In the genomic region with DNA sequence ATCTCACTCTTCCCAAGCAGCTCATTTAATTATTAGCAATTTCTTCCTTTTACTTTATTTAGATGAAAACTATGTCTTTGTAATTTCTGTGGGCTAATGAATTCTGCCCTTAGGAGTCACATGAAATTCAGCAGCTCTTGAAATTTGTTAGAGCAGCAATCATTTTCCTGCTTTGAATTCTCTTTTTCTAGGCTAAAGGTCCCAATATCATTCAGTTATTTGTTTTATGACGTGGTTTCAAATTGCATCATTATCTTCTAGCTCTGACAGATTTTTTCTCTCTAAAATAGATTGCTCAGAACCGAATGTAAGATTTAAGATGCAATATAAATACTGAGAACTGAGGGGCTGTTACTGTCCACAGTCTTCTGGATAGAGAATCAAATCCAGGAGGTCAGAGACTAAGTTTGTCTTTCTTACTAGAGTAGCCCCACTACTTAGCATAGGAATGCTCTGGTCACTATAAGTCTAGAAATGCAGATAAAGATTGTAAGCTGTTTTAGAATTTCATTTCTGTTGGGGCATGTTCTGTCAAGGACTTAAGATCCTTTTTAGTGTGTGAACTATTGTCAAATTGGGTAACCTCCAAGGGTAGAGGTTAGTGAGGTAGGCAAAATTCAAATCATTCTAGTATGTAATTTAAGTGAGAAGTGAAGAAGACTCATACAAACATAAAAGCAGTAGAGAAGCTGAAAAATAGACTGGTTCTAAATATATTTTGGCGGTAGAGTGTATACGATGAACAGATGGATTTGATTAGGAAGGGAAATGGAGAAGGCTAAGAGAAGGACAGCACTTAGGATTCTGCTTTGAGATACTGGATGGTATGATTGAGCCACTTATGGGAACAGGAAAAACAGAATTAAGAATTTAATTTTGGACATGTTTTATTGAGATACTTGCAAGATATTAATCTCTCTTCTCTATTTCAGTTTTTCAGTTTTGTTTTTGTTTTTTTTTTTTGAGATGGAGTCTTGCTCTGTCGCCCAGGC, we compare ENCODE assay signal across 12 cellular contexts. TPM values are rescaled to one million over a fixed set of nuclear protein-coding genes. Genes with fewer than 3 reads are reported as not detected.
A peak's percentile ranks its signal among the peaks of the same experiment; 100 is the strongest.
DNase-seq lines count a peak whose midpoint lies in the region; ATAC-seq and TF ChIP-seq lines count a peak whose summit lies in the region.
"Had no signal": no experiment of that assay in that cellular context is flagged by ENCODE, and none has a peak within 500 bp of the region (broad histone marks: within the 10 kb centered on the region; RNA-seq: fewer than 3 reads in every experiment).

No MANE protein-coding gene starts in this region.

- H3K27ac ChIP-seq in HEK293 (ENCODE audit: extremely low read depth, low read depth, low read length) (no peak overlapping the region), body of pancreas (peak overlapping the region in 2 of 4 donors; percentile 19 to 30), WERI-Rb-1 (no peak overlapping the region)
- H3K27ac ChIP-seq: left lung had no signal

- H3K36me3 Mint-ChIP-seq in memory B cell = peaks cover 6% of the 10 kb centered on the region

- H3K4me3 Mint-ChIP-seq in memory B cell = no peak overlapping the region
- H3K4me3 Mint-ChIP-seq: activated CD4-positive, alpha-beta T cell treated with anti-CD3 and anti-CD28 coated beads, Interleukin-2, amount 10 ng/mL, durations not matched to agents 7 days and 5 days; activated naive CD8-positive, alpha-beta T cell treated with anti-CD3 and anti-CD28 coated beads, Interleukin-2, amount 50 U/mL, for 24 hours had no signal

- TF ChIP-seq CTCF in BJ (IDR thresholded peaks at IDR 0.05; ENCODE audit: insufficient read depth, low read depth, low read length) (no peak), HEK293 (tag by site-specific recombination; IDR thresholded peaks at IDR 0.05) (no peak), body of pancreas (IDR thresholded peaks at IDR 0.05) (no peak), WERI-Rb-1 (IDR thresholded peaks at IDR 0.05; ENCODE audit: low read depth, low read length) (no peak)

- no peaks in the 10 kb centered on the region for H3K36me3 ChIP-seq in BJ (ENCODE audit: control insufficient read depth, insufficient read depth, low read length)
- H3K36me3 ChIP-seq in HEK293 (ENCODE audit: control insufficient read depth in 2 of 2, insufficient read depth in 1 of 2, low read length in 2 of 2) = no peaks in the 10 kb centered on the region
- H3K36me3 ChIP-seq in body of pancreas (replicated peaks in 1 of 2; ENCODE audit: insufficient read depth in 1 of 2, low read depth in 2 of 2) = no peaks in the 10 kb centered on the region
- H3K36me3 ChIP-seq in WERI-Rb-1 = no peaks in the 10 kb centered on the region; the same call in 1 of the 2 replicates
- H3K36me3 ChIP-seq: left lung had no signal

- 64 to 67% methylated on average over 5 of the region's 5 CpGs for WGBS in body of pancreas, 2 donors

- H3K27me3 ChIP-seq in BJ (ENCODE audit: control insufficient read depth, insufficient read depth, low read length) (no peaks in the 10 kb centered on the region), body of pancreas (no peaks in the 10 kb centered on the region), WERI-Rb-1 (ENCODE audit: insufficient read depth, low read depth, severe bottlenecking) (no peaks in the 10 kb centered on the region)
- H3K27me3 ChIP-seq: left lung had no signal

- no peaks in the 10 kb centered on the region for H3K9me3 ChIP-seq in HEK293 (ENCODE audit: control insufficient read depth, insufficient read depth, low read depth, low read length)
- H3K9me3 ChIP-seq in body of pancreas = no peaks in the 10 kb centered on the region
- no peaks in the 10 kb centered on the region for H3K9me3 ChIP-seq in WERI-Rb-1 (ENCODE audit: severe bottlenecking)
- H3K9me3 ChIP-seq: left lung had no signal

- no peak for TF ChIP-seq POLR2A in body of pancreas (IDR thresholded peaks at IDR 0.05)

- H3K9me3 Mint-ChIP-seq in memory B cell = no peaks in the 10 kb centered on the region
- H3K9me3 Mint-ChIP-seq: activated CD4-positive, alpha-beta T cell treated with anti-CD3 and anti-CD28 coated beads, Interleukin-2, amount 10 ng/mL, durations not matched to agents 7 days and 5 days; activated naive CD8-positive, alpha-beta T cell treated with anti-CD3 and anti-CD28 coated beads, Interleukin-2, amount 50 U/mL, for 24 hours had no signal

- H3K4me3 ChIP-seq in BJ (ENCODE audit: low read depth, low read length) (no peak overlapping the region), HEK293 (ENCODE audit: low read depth, low read length) (no peak overlapping the region), body of pancreas (no peak overlapping the region), WERI-Rb-1 (ENCODE audit: low read depth, low read length) (no peak overlapping the region)
- H3K4me3 ChIP-seq: left lung had no signal

- H3K27ac Mint-ChIP-seq in memory B cell = peak overlapping the region; percentile 46
- H3K27ac Mint-ChIP-seq: activated CD4-positive, alpha-beta T cell treated with anti-CD3 and anti-CD28 coated beads, Interleukin-2, amount 10 ng/mL, durations not matched to agents 7 days and 5 days; activated naive CD8-positive, alpha-beta T cell treated with anti-CD3 and anti-CD28 coated beads, Interleukin-2, amount 50 U/mL, for 24 hours had no signal

- CTCF ChIA-PET in BJ (lab: Yijun Ruan, JAX) (interaction anchor here (1.1 to 1.5 kb wide), 5 partner anchors 11 to 59 kb away, joined by 3 to 7 read pairs (median 3); no protein-coding TSS in a partner anchor), HEK293 (lab: Yijun Ruan, JAX) (interaction anchor here (0.7 to 1.3 kb wide), 2 partner anchors 13 to 59 kb away, joined by 3 to 5 read pairs; no protein-coding TSS in a partner anchor)

- peak; percentile 12 for DNase-seq in BJ (ENCODE audit: low read depth)
- no peak for DNase-seq in body of pancreas
- no peak for DNase-seq in memory B cell (ENCODE audit: low spot score in 2 of 2)
- DNase-seq in WERI-Rb-1 = no peak
- DNase-seq in stimulated activated CD4-positive, alpha-beta T cell treated with anti-CD3 and anti-CD28 coated beads, Interleukin-4, amount 100 ng/mL, for 24 hours = no peak
- DNase-seq in dermis blood vessel endothelial cell = no peak
- DNase-seq in stimulated activated CD4-positive, alpha-beta T cell treated with anti-CD3 and anti-CD28 coated beads, Interleukin-15, amount 100 ng/mL, for 24 hours = no peak
- DNase-seq: activated CD4-positive, alpha-beta T cell treated with anti-CD3 and anti-CD28 coated beads, Interleukin-2, amount 10 ng/mL, durations not matched to agents 7 days and 5 days; activated naive CD8-positive, alpha-beta T cell treated with anti-CD3 and anti-CD28 coated beads, Interleukin-2, amount 50 U/mL, for 24 hours; left lung; NCI-H2081 had no signal

- intact Hi-C loops in body of pancreas (cut with DNase I) = no loop called here

- H3K4me1 Mint-ChIP-seq in memory B cell = peaks cover 34% of the 10 kb centered on the region

- ATAC-seq in body of pancreas (peak; percentile 58), memory B cell (ENCODE audit: low read depth) (no peak)
- ATAC-seq: activated naive CD8-positive, alpha-beta T cell treated with anti-CD3 and anti-CD28 coated beads, Interleukin-2, amount 50 U/mL, for 24 hours; left lung had no signal

- H3K27me3 Mint-ChIP-seq in memory B cell = no peaks in the 10 kb centered on the region
- H3K27me3 Mint-ChIP-seq: activated CD4-positive, alpha-beta T cell treated with anti-CD3 and anti-CD28 coated beads, Interleukin-2, amount 10 ng/mL, durations not matched to agents 7 days and 5 days; activated naive CD8-positive, alpha-beta T cell treated with anti-CD3 and anti-CD28 coated beads, Interleukin-2, amount 50 U/mL, for 24 hours had no signal

- H3K4me1 ChIP-seq in HEK293 (ENCODE audit: control insufficient read depth, insufficient read depth, low read length) = peaks cover 12% of the 10 kb centered on the region
- peaks cover 11% of the 10 kb centered on the region for H3K4me1 ChIP-seq in body of pancreas

- POLR2A ChIA-PET in BJ (lab: Charles Lee) (interaction anchor here (0.5 kb wide), 1 partner anchor 60 kb away, joined by 4 read pairs; no protein-coding TSS in a partner anchor), HEK293 (lab: Yijun Ruan, JAX) (interaction anchor here (0.5 kb wide), 1 partner anchor 326 kb away, joined by 3 read pairs; a partner anchor contains a TSS)

TF ChIP-seq in HEK293, 187 proteins besides CTCF, POLR2A, EP300 and RAD21 (continues in another document):
- TF ChIP-seq, protein P1, sequence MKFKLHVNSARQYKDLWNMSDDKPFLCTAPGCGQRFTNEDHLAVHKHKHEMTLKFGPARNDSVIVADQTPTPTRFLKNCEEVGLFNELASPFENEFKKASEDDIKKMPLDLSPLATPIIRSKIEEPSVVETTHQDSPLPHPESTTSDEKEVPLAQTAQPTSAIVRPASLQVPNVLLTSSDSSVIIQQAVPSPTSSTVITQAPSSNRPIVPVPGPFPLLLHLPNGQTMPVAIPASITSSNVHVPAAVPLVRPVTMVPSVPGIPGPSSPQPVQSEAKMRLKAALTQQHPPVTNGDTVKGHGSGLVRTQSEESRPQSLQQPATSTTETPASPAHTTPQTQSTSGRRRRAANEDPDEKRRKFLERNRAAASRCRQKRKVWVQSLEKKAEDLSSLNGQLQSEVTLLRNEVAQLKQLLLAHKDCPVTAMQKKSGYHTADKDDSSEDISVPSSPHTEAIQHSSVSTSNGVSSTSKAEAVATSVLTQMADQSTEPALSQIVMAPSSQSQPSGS (tag by site-specific recombination; IDR thresholded peaks at IDR 0.05; ENCODE audit: low read depth) = peak; percentile 61
- TF ChIP-seq ZBTB21 (tag by site-specific recombination; IDR thresholded peaks at IDR 0.05) (peak; percentile 53; the same call in 1 of the 2 replicates), ZNF335 (tag by site-specific recombination; conservative IDR thresholded peaks at IDR 0.05) (0 out of 2 replicates have a peak, but pooled peaks have one; percentile 24), ZNF629 (tag by site-specific recombination; IDR thresholded peaks at IDR 0.05) (peak; percentile 74), ZNF2 (tag by site-specific recombination; IDR thresholded peaks at IDR 0.05) (no peak), ZNF664 (tag by site-specific recombination; IDR thresholded peaks at IDR 0.05) (peak; percentile 91)
- TF ChIP-seq, protein P2, sequence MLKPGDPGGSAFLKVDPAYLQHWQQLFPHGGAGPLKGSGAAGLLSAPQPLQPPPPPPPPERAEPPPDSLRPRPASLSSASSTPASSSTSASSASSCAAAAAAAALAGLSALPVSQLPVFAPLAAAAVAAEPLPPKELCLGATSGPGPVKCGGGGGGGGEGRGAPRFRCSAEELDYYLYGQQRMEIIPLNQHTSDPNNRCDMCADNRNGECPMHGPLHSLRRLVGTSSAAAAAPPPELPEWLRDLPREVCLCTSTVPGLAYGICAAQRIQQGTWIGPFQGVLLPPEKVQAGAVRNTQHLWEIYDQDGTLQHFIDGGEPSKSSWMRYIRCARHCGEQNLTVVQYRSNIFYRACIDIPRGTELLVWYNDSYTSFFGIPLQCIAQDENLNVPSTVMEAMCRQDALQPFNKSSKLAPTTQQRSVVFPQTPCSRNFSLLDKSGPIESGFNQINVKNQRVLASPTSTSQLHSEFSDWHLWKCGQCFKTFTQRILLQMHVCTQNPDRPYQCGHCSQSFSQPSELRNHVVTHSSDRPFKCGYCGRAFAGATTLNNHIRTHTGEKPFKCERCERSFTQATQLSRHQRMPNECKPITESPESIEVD (tag by site-specific recombination; IDR thresholded peaks at IDR 0.05) = peak; percentile 91

RNA-seq across cellular contexts. Expression of a gene that starts 59.8 kb away (rescaled TPM):
- 7.5 and 13.8 TPM in 2 replicates for polyA plus RNA-seq in BJ (2011; rRNA removed)
- 10.1 and 11.2 TPM in 2 replicates for polyA minus RNA-seq in BJ (2011; rRNA and poly(A)+ RNA removed)
- total RNA-seq in body of pancreas (10 to 100 TPM; 45.8 to 54.7 TPM), dermis blood vessel endothelial cell (36.2 and 41.2 TPM in 2 replicates)
